In the genomic region with DNA sequence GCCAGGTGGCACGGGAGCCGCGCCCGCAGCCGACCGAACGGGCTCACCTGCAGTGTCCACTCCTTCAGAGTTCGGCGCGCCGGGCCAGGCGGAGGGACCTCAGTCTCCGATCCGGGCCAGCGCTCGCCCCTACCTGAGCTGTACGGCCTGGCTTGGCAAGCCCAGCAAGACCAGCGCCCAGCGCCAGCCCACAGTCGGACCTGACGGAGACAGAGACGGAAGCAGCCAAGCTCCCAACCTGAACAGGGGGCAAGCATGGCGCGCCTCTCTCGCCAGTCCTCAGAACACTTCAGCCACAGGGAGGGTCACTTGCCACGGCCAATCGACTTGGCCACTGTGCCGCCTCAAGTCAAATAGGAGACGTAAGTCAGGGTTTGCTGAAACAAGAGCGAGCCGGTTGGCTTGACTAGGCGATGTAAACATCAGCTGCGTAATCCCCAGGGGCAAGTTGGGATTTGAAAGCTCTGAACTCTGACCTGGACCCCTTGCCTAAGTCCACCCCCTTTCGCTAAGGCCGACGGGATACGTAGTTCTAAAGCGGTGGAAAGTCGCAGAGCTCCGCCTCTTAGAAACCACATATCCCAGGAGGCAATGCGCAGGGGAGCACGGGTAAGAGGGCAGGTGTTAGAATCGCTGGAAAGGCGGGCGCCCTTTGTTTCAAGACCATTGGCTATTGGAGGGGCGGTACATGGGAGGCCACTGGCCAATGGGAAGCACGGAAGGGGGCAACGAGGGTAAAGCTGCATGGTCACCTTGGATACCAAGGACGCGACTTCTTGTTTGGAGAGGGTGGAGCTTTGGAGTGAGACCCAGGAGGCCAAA, we compare ENCODE assay signal across 8 cellular contexts. TPM values are rescaled to one million over a fixed set of nuclear protein-coding genes. Genes with fewer than 3 reads are reported as not detected.
A peak's percentile ranks its signal among the peaks of the same experiment; 100 is the strongest.
DNase-seq lines count a peak whose midpoint lies in the region; ATAC-seq lines count a peak whose summit lies in the region.
"Not testable (repeated sequence)": the region's sequence is repeated elsewhere in the genome, so short reads cannot be mapped to it uniquely, and the experiment has no call there.

Gene CCDC146, plus strand, starts transcription at position 756 of the 822 bp plus-strand sequence. CDS start 45,054 bp downstream, outside the sequence.

- peak within 1 kb of the TSS; percentile 64; the same call in 1 of the 2 replicates for H3K9ac ChIP-seq in BLaER1

- not testable (repeated sequence) for H3K36me3 Mint-ChIP-seq in activated CD4-positive, alpha-beta T cell treated with anti-CD3 and anti-CD28 coated beads, Interleukin-2, amount 10 ng/mL, durations not matched to agents 24 days and 14 days (ENCODE audit: low read depth)

- not testable (repeated sequence) for H3K4me1 ChIP-seq in BLaER1

- intact Hi-C loops in activated CD4-positive, alpha-beta T cell treated with anti-CD3 and anti-CD28 coated beads, Interleukin-2, amount 10 ng/mL, durations not matched to agents 24 days and 14 days (cut with micrococcal nuclease), result loop anchor here (2.0 to 5.0 kb wide), 4 partner anchors 125 to 765 kb away; partner anchors contain the start of gene YWHAG
- intact Hi-C loops in left colon (cut with DNase I, micrococcal nuclease), result not testable (repeated sequence)

- not testable (repeated sequence) for H3K36me3 ChIP-seq in BLaER1

- DNase-seq in NCI-H526 treated with DMSO at 0.1 percent for 48 hours (lab: John Stamatoyannopoulos, UW), result peak; percentile 99
- peak; percentile 98 for DNase-seq in activated CD4-positive, alpha-beta T cell treated with anti-CD3 and anti-CD28 coated beads, Interleukin-2, amount 10 ng/mL, durations not matched to agents 24 days and 14 days
- DNase-seq in cortex of kidney (lab: John Stamatoyannopoulos, UW), result peak; percentile 25
- DNase-seq in left colon, result peak; percentile 94 to 98
- DNase-seq in stimulated activated CD4-positive, alpha-beta T cell treated with anti-CD3 and anti-CD28 coated beads, Interleukin-1b, Interleukin-23, amount 100 ng/mL, for 24 hours (ENCODE audit: low read depth in 4 of 4, low spot score in 1 of 4), result peak; percentile 77 to 91 (median 86)

- peak within 1 kb of the TSS; percentile 74 for H3K4me3 ChIP-seq in BLaER1

- peak within 1 kb of the TSS; percentile 94 for H3K4me2 ChIP-seq in BLaER1

- peak within 1 kb of the TSS; percentile 79 for H3K27ac Mint-ChIP-seq in activated CD4-positive, alpha-beta T cell treated with anti-CD3 and anti-CD28 coated beads, Interleukin-2, amount 10 ng/mL, durations not matched to agents 24 days and 14 days

- ATAC-seq in GM19395 (IDR thresholded peaks at IDR 0.05; ENCODE audit: unreplicated experiment) (peak; percentile 98), HG03521 (IDR thresholded peaks at IDR 0.05; ENCODE audit: unreplicated experiment) (peak; percentile 97), left colon (peak; percentile 94)

- not testable (repeated sequence) for H3K27me3 Mint-ChIP-seq in activated CD4-positive, alpha-beta T cell treated with anti-CD3 and anti-CD28 coated beads, Interleukin-2, amount 10 ng/mL, durations not matched to agents 24 days and 14 days

- H3K9me3 Mint-ChIP-seq in activated CD4-positive, alpha-beta T cell treated with anti-CD3 and anti-CD28 coated beads, Interleukin-2, amount 10 ng/mL, durations not matched to agents 24 days and 14 days, result not testable (repeated sequence)

- not testable (repeated sequence) for H3K27me3 ChIP-seq in BLaER1

- H4K20me1 ChIP-seq in BLaER1, result not testable (repeated sequence)

- not testable (repeated sequence) for H3K27ac ChIP-seq in BLaER1

- not testable (repeated sequence) for H3K9me3 ChIP-seq in BLaER1

- not testable (repeated sequence) for H3K4me1 Mint-ChIP-seq in activated CD4-positive, alpha-beta T cell treated with anti-CD3 and anti-CD28 coated beads, Interleukin-2, amount 10 ng/mL, durations not matched to agents 24 days and 14 days

- H3K4me3 Mint-ChIP-seq in activated CD4-positive, alpha-beta T cell treated with anti-CD3 and anti-CD28 coated beads, Interleukin-2, amount 10 ng/mL, durations not matched to agents 24 days and 14 days, result peak within 1 kb of the TSS; percentile 84

RNA-seq across cellular contexts. Expression of gene CCDC146, which starts in this region (rescaled TPM):
- 1.5 and 2.3 TPM in 2 replicates for total RNA-seq in activated CD4-positive, alpha-beta T cell treated with anti-CD3 and anti-CD28 coated beads, Interleukin-2, amount 10 ng/mL, durations not matched to agents 24 days and 14 days
- 10 to 100 TPM; 11.6 to 15.7 TPM for total RNA-seq in left colon

Comparison
In these comparisons a context has a peak if more than half of its experiments do, and no peak if none do; other contexts are left out.
1. DNase-seq: peak in every context shown above with its lines; median percentile 99 in NCI-H526 treated with DMSO at 0.1 percent for 48 hours; 98 in activated CD4-positive, alpha-beta T cell treated with anti-CD3 and anti-CD28 coated beads, Interleukin-2, amount 10 ng/mL, durations not matched to agents 24 days and 14 days; 96 in left colon; 86 in stimulated activated CD4-positive, alpha-beta T cell treated with anti-CD3 and anti-CD28 coated beads, Interleukin-1b, Interleukin-23, amount 100 ng/mL, for 24 hours; 25 in cortex of kidney.